ENCODE assay signal across 1 cellular context in genomic region chr4:40264995-40265909, GRCh38.
TF ChIP-seq lines count a peak whose summit lies in the region.

No MANE protein-coding gene starts in this region.

TF ChIP-seq in HEK293, 187 proteins besides CTCF, POLR2A, EP300 and RAD21 (continued from another document):
- TF ChIP-seq ZBTB44 (tag by site-specific recombination; IDR thresholded peaks at IDR 0.05): peak; percentile 74
- TF ChIP-seq ZXDB (tag by site-specific recombination; IDR thresholded peaks at IDR 0.05): 0 out of 2 replicates have a peak, but pooled peaks have one; percentile 15
- no peak for TF ChIP-seq ZFP69B (tag by site-specific recombination; IDR thresholded peaks at IDR 0.05)
- TF ChIP-seq IKZF3 (tag by site-specific recombination; IDR thresholded peaks at IDR 0.05): 0 out of 2 replicates have a peak, but pooled peaks have one; percentile 46
- TF ChIP-seq OSR2 (tag by site-specific recombination; IDR thresholded peaks at IDR 0.05): peak; percentile 28; the same call in 1 of the 2 replicates
- TF ChIP-seq ZNF677 (tag by site-specific recombination; IDR thresholded peaks at IDR 0.05): peak; percentile 61
- no peak for TF ChIP-seq MEIS1 (CRISPR knock-in tag; IDR thresholded peaks at IDR 0.05; ENCODE audit: borderline replicate concordance)
- TF ChIP-seq FEZF1 (tag by site-specific recombination; IDR thresholded peaks at IDR 0.05): peak; percentile 89
- no peak for TF ChIP-seq ZNF202 (tag by site-specific recombination; IDR thresholded peaks at IDR 0.05; ENCODE audit: borderline replicate concordance)
- peak; percentile 43; the same call in 1 of the 2 replicates for TF ChIP-seq ZBTB48 (tag by site-specific recombination; IDR thresholded peaks at IDR 0.05)
- TF ChIP-seq ZNF341 (tag by site-specific recombination; IDR thresholded peaks at IDR 0.05; ENCODE audit: low read depth): peak; percentile 94
- TF ChIP-seq GLIS1 (tag by site-specific recombination; IDR thresholded peaks at IDR 0.05): peak; percentile 55
- TF ChIP-seq ZSCAN30 (tag by site-specific recombination; IDR thresholded peaks at IDR 0.05): 0 out of 2 replicates have a peak, but pooled peaks have one; percentile 28
- peak; percentile 70 for TF ChIP-seq PRDM6 (tag by site-specific recombination; IDR thresholded peaks at IDR 0.05)
